In the genomic region with DNA sequence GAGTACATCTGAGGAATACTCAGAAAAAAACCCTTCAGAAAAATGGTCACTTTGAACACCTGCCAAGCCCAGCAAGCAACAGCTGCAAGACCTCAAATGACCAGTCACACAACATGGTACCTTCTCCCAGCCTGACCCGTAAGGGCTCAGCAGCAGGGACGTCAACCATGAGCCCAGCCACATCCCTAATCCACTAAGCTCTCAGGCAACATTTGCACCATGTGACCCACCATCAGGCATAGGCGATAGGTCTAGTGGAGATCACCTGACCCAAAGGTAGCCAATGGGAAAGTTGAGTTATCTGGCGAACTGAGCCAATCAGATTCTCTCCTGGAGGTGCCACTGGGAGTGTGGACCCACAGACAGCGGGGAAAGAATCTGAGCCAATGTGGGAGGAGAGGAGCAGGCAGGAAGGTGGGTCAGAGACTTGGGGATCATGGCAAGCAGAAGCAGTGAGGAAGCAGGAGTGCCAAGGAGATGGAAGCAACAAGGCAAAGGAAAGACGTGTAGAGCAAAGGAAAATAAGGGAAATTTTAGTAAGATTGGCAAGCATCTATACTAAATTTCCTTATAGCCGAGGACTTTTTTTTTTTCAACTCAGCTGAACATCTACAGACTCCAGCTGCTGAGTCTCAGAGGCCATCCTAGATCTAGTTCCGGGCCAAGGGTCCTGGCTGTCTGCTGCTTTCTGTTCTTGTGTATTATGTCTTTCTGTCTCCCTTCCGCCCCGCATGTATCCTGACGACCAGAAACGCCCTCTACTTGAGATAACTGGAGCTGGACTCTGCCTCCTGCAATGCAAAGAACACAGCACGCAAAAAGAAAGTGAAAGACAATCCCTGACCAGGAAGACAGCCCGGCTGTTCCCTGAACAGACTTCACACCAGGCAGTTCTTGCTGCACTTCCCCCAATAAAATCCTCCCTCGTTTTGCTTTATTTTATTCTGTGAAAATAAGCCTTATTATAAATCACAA, we compare ENCODE assay signal across 1 cellular context.
TF ChIP-seq lines count a peak whose summit lies in the region.

No MANE protein-coding gene starts in this region.

TF ChIP-seq in H1, 55 proteins besides CTCF, POLR2A, EP300 and RAD21:
- no peak for TF ChIP-seq YY1 (IDR thresholded peaks at IDR 0.05; ENCODE audit: low read depth, low read length)
- TF ChIP-seq, protein P1, sequence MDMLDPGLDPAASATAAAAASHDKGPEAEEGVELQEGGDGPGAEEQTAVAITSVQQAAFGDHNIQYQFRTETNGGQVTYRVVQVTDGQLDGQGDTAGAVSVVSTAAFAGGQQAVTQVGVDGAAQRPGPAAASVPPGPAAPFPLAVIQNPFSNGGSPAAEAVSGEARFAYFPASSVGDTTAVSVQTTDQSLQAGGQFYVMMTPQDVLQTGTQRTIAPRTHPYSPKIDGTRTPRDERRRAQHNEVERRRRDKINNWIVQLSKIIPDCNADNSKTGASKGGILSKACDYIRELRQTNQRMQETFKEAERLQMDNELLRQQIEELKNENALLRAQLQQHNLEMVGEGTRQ (IDR thresholded peaks at IDR 0.05; ENCODE audit: low read length) = peak; percentile 53
- no peak for TF ChIP-seq SIN3A (conservative IDR thresholded peaks at IDR 0.05 in 1 of 2, IDR thresholded peaks at IDR 0.05 in 1 of 2; ENCODE audit: low read depth in 1 of 2, low read length in 2 of 2)
- TF ChIP-seq, protein P2, sequence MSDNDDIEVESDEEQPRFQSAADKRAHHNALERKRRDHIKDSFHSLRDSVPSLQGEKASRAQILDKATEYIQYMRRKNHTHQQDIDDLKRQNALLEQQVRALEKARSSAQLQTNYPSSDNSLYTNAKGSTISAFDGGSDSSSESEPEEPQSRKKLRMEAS (IDR thresholded peaks at IDR 0.05) = peak; percentile 25; the same call in 1 of the 2 replicates
TF ChIP-seq in H1: peak in this region for 2.
